Comparison of ENCODE assay signal across 14 cellular contexts in genomic region chr15:67940324-67940719, GRCh38.
"Had no signal": no experiment of that assay in that cellular context is flagged by ENCODE, and none has a peak within 500 bp of the region (broad histone marks: within the 10 kb centered on the region; RNA-seq: fewer than 3 reads in every experiment).

No MANE protein-coding gene starts in this region.

- ATAC-seq: left colon, psoas muscle, sciatic nerve had no signal

- H3K4me1 ChIP-seq: psoas muscle, uterus had no signal

- H3K9me3 Mint-ChIP-seq: stimulated activated naive CD8-positive, alpha-beta T cell treated with anti-CD3 and anti-CD28 coated beads, Interleukin-15, Interleukin-2, amounts not matched to agents 100 ng/mL and 50 ng/mL, for 24 hours had no signal

- H3K4me3 ChIP-seq: esophagus squamous epithelium, psoas muscle, tibial artery, upper lobe of left lung, uterus had no signal

- H3K27ac ChIP-seq: epithelial cell of prostate, esophagus squamous epithelium, psoas muscle, tibial artery, upper lobe of left lung, uterus had no signal

- H3K36me3 Mint-ChIP-seq: naive B cell had no signal

- H3K4me3 Mint-ChIP-seq: nephron; stimulated activated naive CD8-positive, alpha-beta T cell treated with anti-CD3 and anti-CD28 coated beads, Interleukin-15, Interleukin-2, amounts not matched to agents 100 ng/mL and 50 ng/mL, for 24 hours had no signal

- H3K27me3 ChIP-seq: esophagus squamous epithelium, tibial artery, upper lobe of left lung, uterus had no signal

- H3K27me3 Mint-ChIP-seq: naive B cell; stimulated activated naive CD8-positive, alpha-beta T cell treated with anti-CD3 and anti-CD28 coated beads, Interleukin-15, Interleukin-2, amounts not matched to agents 100 ng/mL and 50 ng/mL, for 24 hours had no signal

- DNase-seq: effector memory CD4-positive, alpha-beta T cell; esophagus squamous epithelium; foreskin fibroblast; left colon; naive B cell; psoas muscle; retina; tibial artery; upper lobe of left lung; uterus had no signal

- H3K9me3 ChIP-seq: esophagus squamous epithelium, psoas muscle, tibial artery, upper lobe of left lung, uterus had no signal

- H3K36me3 ChIP-seq: esophagus squamous epithelium, tibial artery, upper lobe of left lung, uterus had no signal

- H3K27ac Mint-ChIP-seq: stimulated activated naive CD8-positive, alpha-beta T cell treated with anti-CD3 and anti-CD28 coated beads, Interleukin-15, Interleukin-2, amounts not matched to agents 100 ng/mL and 50 ng/mL, for 24 hours had no signal
